Comparison of ENCODE assay signal across 8 cellular contexts in genomic region chr7:100157069-100157333, GRCh38. TPM values are rescaled to one million over a fixed set of nuclear protein-coding genes. Genes with fewer than 3 reads are reported as not detected.
DNase-seq lines count a peak whose midpoint lies in the region; ATAC-seq and TF ChIP-seq lines count a peak whose summit lies in the region.

No MANE protein-coding gene starts in this region.

- TF ChIP-seq CTCF in GM23338 (conservative IDR thresholded peaks at IDR 0.05; ENCODE audit: low read depth in 2 of 2) (no peak), RWPE2 (IDR thresholded peaks at IDR 0.05; ENCODE audit: poor library complexity, severe bottlenecking) (no peak), epithelial cell of esophagus (IDR thresholded peaks at IDR 0.05; ENCODE audit: insufficient read depth, low read depth, low read length, missing control alignments) (no peak), sigmoid colon (IDR thresholded peaks at IDR 0.05) (no peak)

- H3K4me3 ChIP-seq in GM23338 (peak overlapping the region; percentile 97; the same call in 1 of the 2 replicates), RWPE2 (ENCODE audit: severe bottlenecking) (no peak overlapping the region), epithelial cell of esophagus (ENCODE audit: low read length) (peak overlapping the region; percentile 59), sigmoid colon (no peak overlapping the region)

- H2AFZ ChIP-seq in GM23338, result no peak overlapping the region

- H3K9me3 ChIP-seq in RWPE2 (ENCODE audit: severe bottlenecking) (no peaks in the 10 kb centered on the region), sigmoid colon (no peaks in the 10 kb centered on the region)

- H3K27me3 ChIP-seq in GM23338 (ENCODE audit: insufficient read depth) (no peaks in the 10 kb centered on the region), RWPE2 (ENCODE audit: insufficient read depth, poor library complexity, severe bottlenecking) (no peaks in the 10 kb centered on the region), sigmoid colon (no peaks in the 10 kb centered on the region)

- H3K4me3 Mint-ChIP-seq in GM23338, result peak overlapping the region; percentile 83

- peaks cover 31% of the 10 kb centered on the region for H3K4me1 Mint-ChIP-seq in GM23338

- DNase-seq in GM23338 (ENCODE audit: low spot score) (no peak), RWPE2 (ENCODE audit: low spot score) (no peak), epithelial cell of esophagus (ENCODE audit: low read depth) (no peak), sigmoid colon (no peak), DMS 273 treated with DMSO at 0.1 percent for 48 hours (lab: John Stamatoyannopoulos, UW) (no peak), SKM-1 treated with dmso at 0.1 percent for 144 hours (lab: John Stamatoyannopoulos, UW; ENCODE audit: unreplicated experiment) (no peak)
- DNase-seq in stimulated activated CD4-positive, alpha-beta T cell treated with anti-CD3 and anti-CD28 coated beads, Interleukin-2, amount 100 ng/mL, for 48 hours, result no peak
- DNase-seq in activated CD4-positive, CD25-positive, alpha-beta regulatory T cell treated with anti-CD3 and anti-CD28 coated beads, Interleukin-2, amount 50 U/mL, for 72 hours, result no peak

- no peak overlapping the region; the same call in 1 of the 2 replicates for H3K27ac Mint-ChIP-seq in GM23338

- H3F3A ChIP-seq in GM23338 (replicated peaks; ENCODE audit: low read depth), result peaks cover 35% of the 10 kb centered on the region

- no peak for TF ChIP-seq POLR2A in sigmoid colon (IDR thresholded peaks at IDR 0.05)

- no peaks in the 10 kb centered on the region for H3K9me2 ChIP-seq in GM23338 (ENCODE audit: insufficient read depth)

- H3K9me3 Mint-ChIP-seq in GM23338, result no peaks in the 10 kb centered on the region

- H3K36me3 ChIP-seq in GM23338 (ENCODE audit: insufficient read depth) (no peaks in the 10 kb centered on the region), RWPE2 (ENCODE audit: low read depth) (peaks cover 41% of the 10 kb centered on the region), sigmoid colon (peaks cover 0 to 39% (median 22%) of the 10 kb centered on the region in 4 donors)

- intact Hi-C loops in sigmoid colon (cut with DNase I), result no loop called here

- H3K4me1 ChIP-seq in GM23338 (ENCODE audit: insufficient read depth) (peaks cover 7% of the 10 kb centered on the region; the same call in 1 of the 2 replicates), RWPE2 (ENCODE audit: insufficient read depth, poor library complexity, severe bottlenecking) (no peaks in the 10 kb centered on the region), sigmoid colon (peaks cover 0 to 28% (median 16%) of the 10 kb centered on the region in 4 donors)

- WGBS in sigmoid colon, 2 donors, result 76 to 81% methylated on average over 5 of the region's 5 CpGs

- ATAC-seq in GM23338 (no peak), RWPE2 (ENCODE audit: low read depth) (no peak)

- peaks cover 14% of the 10 kb centered on the region for H4K20me1 ChIP-seq in GM23338 (replicated peaks; ENCODE audit: insufficient read depth)

- no peak for TF ChIP-seq EP300 in sigmoid colon (IDR thresholded peaks at IDR 0.05)

- no peaks in the 10 kb centered on the region; the same call in 1 of the 2 replicates for H3K79me2 ChIP-seq in GM23338 (replicated peaks; ENCODE audit: insufficient read depth)

- H3K36me3 Mint-ChIP-seq in GM23338 (ENCODE audit: low read depth), result peaks cover 51% of the 10 kb centered on the region

- peaks cover 24% of the 10 kb centered on the region for H3K27me3 Mint-ChIP-seq in GM23338 (ENCODE audit: insufficient read depth, low read depth, poor library complexity)

- H3K27ac ChIP-seq in GM23338 (ENCODE audit: low read depth) (peak overlapping the region; percentile 74; the same call in 1 of the 2 replicates), RWPE2 (ENCODE audit: poor library complexity, severe bottlenecking) (peak overlapping the region; percentile 71), sigmoid colon (peak overlapping the region in 3 of 4 donors; percentile 85)

- peak overlapping the region; percentile 88 for H3K4me2 ChIP-seq in GM23338

TF ChIP-seq in GM23338, 12 proteins besides CTCF, POLR2A, EP300 and RAD21 (continues in another document):
- TF ChIP-seq STAT1 (IDR thresholded peaks at IDR 0.05; ENCODE audit: unreplicated experiment), result no peak
- TF ChIP-seq ZNF462 (CRISPR knock-in tag; IDR thresholded peaks at IDR 0.05), result no peak
- TF ChIP-seq EZH2phosphoT487 (IDR thresholded peaks at IDR 0.05; ENCODE audit: unreplicated experiment), result no peak
- no peak for TF ChIP-seq ZNF331 (CRISPR knock-in tag; IDR thresholded peaks at IDR 0.05; ENCODE audit: low read depth)

RNA-seq across cellular contexts. Expression of gene TRAPPC14, which starts 1.5 kb away (rescaled TPM):
- total RNA-seq in GM23338 (2014; rRNA removed; shearing (Covaris generic)), result 12.3 and 15.7 TPM in 2 replicates
- polyA plus RNA-seq in GM23338 (2016; fragmentation: Nextera tagmentation; extraction: Ambion mirVana) (9.3 and 9.8 TPM in 2 replicates), sigmoid colon (10 to 100 TPM; 14.4 to 39.3 (median 15.3) TPM)
- total RNA-seq in sigmoid colon, result 10 to 100 TPM in 1 of 4 donors, 1 to 10 TPM in 3; 3.9 to 11.6 (median 6.3) TPM

RNA-seq across cellular contexts. Expression of gene LAMTOR4, which starts 8.3 kb away (rescaled TPM):
- total RNA-seq in GM23338 (2014; rRNA removed; shearing (Covaris generic)), result 138 and 145 TPM in 2 replicates
- 329 and 333 TPM in 2 replicates for polyA plus RNA-seq in GM23338 (2016; fragmentation: Nextera tagmentation; extraction: Ambion mirVana)
- 100 to 1,000 TPM; 222 to 309 (median 264) TPM for total RNA-seq in sigmoid colon
- polyA plus RNA-seq in sigmoid colon, result 100 to 1,000 TPM; 409 to 626 (median 469) TPM

RNA-seq across cellular contexts. Expression of gene GAL3ST4, which starts 11.4 kb away (rescaled TPM):
- total RNA-seq in GM23338 (2014; rRNA removed; shearing (Covaris generic)), result 3.4 and 6.3 TPM in 2 replicates
- polyA plus RNA-seq in GM23338 (2016; fragmentation: Nextera tagmentation; extraction: Ambion mirVana), result 2.1 and 3.1 TPM in 2 replicates
- total RNA-seq in sigmoid colon, result 1 to 10 TPM; 1.2 to 6.4 (median 3.1) TPM
- 1 to 10 TPM; 1.2 to 6.2 (median 3.9) TPM for polyA plus RNA-seq in sigmoid colon

RNA-seq across cellular contexts. Expression of gene GPC2, which starts 20.2 kb away (rescaled TPM):
- 48.8 and 53.6 TPM in 2 replicates for total RNA-seq in GM23338 (2014; rRNA removed; shearing (Covaris generic))
- polyA plus RNA-seq in GM23338 (2016; fragmentation: Nextera tagmentation; extraction: Ambion mirVana), result 9.8 and 10.7 TPM in 2 replicates
- total RNA-seq in sigmoid colon, result 1 to 10 TPM in 1 of 4 donors, under 1 TPM in 3; 0.41 to 1.7 (median 0.60) TPM
- 1 to 10 TPM in 1 of 3 donors, not detected in 2; 5.3 TPM for polyA plus RNA-seq in sigmoid colon

RNA-seq across cellular contexts. Expression of gene STAG3, which starts 20.7 kb away (rescaled TPM):
- total RNA-seq in GM23338 (2014; rRNA removed; shearing (Covaris generic)), result 3.4 and 4.6 TPM in 2 replicates
- 4.1 and 4.7 TPM in 2 replicates for polyA plus RNA-seq in GM23338 (2016; fragmentation: Nextera tagmentation; extraction: Ambion mirVana)
- under 1 TPM in 2 of 4 donors, not detected in 2; 0.14 to 0.36 TPM for total RNA-seq in sigmoid colon
- polyA plus RNA-seq in sigmoid colon, result 10 to 100 TPM in 1 of 3 donors, 1 to 10 TPM in 1, under 1 TPM in 1; 0.92 to 32.6 (median 3.6) TPM

Comparison
In these comparisons a context has a peak if more than half of its experiments do, and no peak if none do; other contexts are left out.
1. H3K4me3 ChIP-seq: peak in GM23338 (single experiment) and epithelial cell of esophagus (single experiment); none in RWPE2 (single experiment) and sigmoid colon (0 of 4).
2. Peak in every context shown above with its lines, with median percentiles within 50 percentile points of each other: H3K27ac ChIP-seq.